ENCODE assay signal across 14 cellular contexts in genomic region chr6:166277021-166277420, GRCh38. TPM values are rescaled to one million over a fixed set of nuclear protein-coding genes. Genes with fewer than 3 reads are reported as not detected.
DNase-seq lines count a peak whose midpoint lies in the region; ATAC-seq and TF ChIP-seq lines count a peak whose summit lies in the region.
"Had no signal": no experiment of that assay in that cellular context is flagged by ENCODE, and none has a peak within 500 bp of the region (broad histone marks: within the 10 kb centered on the region; RNA-seq: fewer than 3 reads in every experiment).

No MANE protein-coding gene starts in this region.

- H3K27me3 Mint-ChIP-seq in CD8-positive, alpha-beta T cell (ENCODE audit: low read depth) = peaks cover 2% of the 10 kb centered on the region

- CTCF ChIA-PET in CD8-positive, alpha-beta T cell (lab: Charles Lee) = interaction anchor here (0.7 to 3.1 kb wide), 12 partner anchors 8 to 730 kb away, joined by 3 to 38 read pairs (median 4); no protein-coding TSS in a partner anchor

- ATAC-seq in body of pancreas (peak; percentile 38), GM19467 (IDR thresholded peaks at IDR 0.05; ENCODE audit: unreplicated experiment) (no peak), HG02870 (IDR thresholded peaks at IDR 0.05; ENCODE audit: unreplicated experiment) (no peak)
- no peak for ATAC-seq in CD8-positive, alpha-beta T cell
- ATAC-seq: activated CD4-positive, CD25-positive, alpha-beta regulatory T cell treated with anti-CD3 and anti-CD28 coated beads, Interleukin-2, amount 50 U/mL, for 24 hours; HCT116 had no signal

- H3K9me3 ChIP-seq in body of pancreas (no peaks in the 10 kb centered on the region), thyroid gland (no peaks in the 10 kb centered on the region)
- H3K9me3 ChIP-seq in CD8-positive, alpha-beta T cell (ENCODE audit: low read length) = no peaks in the 10 kb centered on the region
- H3K9me3 ChIP-seq: transverse colon had no signal

- H3K27ac Mint-ChIP-seq in CD8-positive, alpha-beta T cell = no peak overlapping the region

- peaks cover 6% of the 10 kb centered on the region for H3K4me1 Mint-ChIP-seq in CD8-positive, alpha-beta T cell (ENCODE audit: low read depth)

- TF ChIP-seq POLR2A in body of pancreas (IDR thresholded peaks at IDR 0.05) (no peak), thyroid gland (IDR thresholded peaks at IDR 0.05) (no peak)

- no peak for TF ChIP-seq CTCF in body of pancreas (IDR thresholded peaks at IDR 0.05)
- TF ChIP-seq CTCF in thyroid gland (IDR thresholded peaks at IDR 0.05) = no peak
- no peak for TF ChIP-seq CTCF in CD8-positive, alpha-beta T cell (IDR thresholded peaks at IDR 0.05)

- H3K4me1 ChIP-seq in body of pancreas (no peaks in the 10 kb centered on the region), thyroid gland (peaks cover 3 to 11% of the 10 kb centered on the region in 2 donors)
- peaks cover 4% of the 10 kb centered on the region for H3K4me1 ChIP-seq in CD8-positive, alpha-beta T cell (ENCODE audit: insufficient read depth, low read length)

- intact Hi-C loops in body of pancreas (cut with DNase I) = no loop called here
- intact Hi-C loops in thyroid gland (cut with DNase I) = no loop called here
- intact Hi-C loops in CD8-positive, alpha-beta T cell (cut with DNase I, micrococcal nuclease) = loop anchor here (5.0 to 10.0 kb wide), 3 partner anchors 348 to 495 kb away; partner anchors contain the start of gene RPS6KA2 (in 1 of the 2)

- H3K27me3 ChIP-seq in body of pancreas = peaks cover 0 to 6% of the 10 kb centered on the region in 2 donors
- H3K27me3 ChIP-seq in thyroid gland = no peaks in the 10 kb centered on the region
- H3K27me3 ChIP-seq in CD8-positive, alpha-beta T cell (ENCODE audit: insufficient read depth, low read length) = no peaks in the 10 kb centered on the region

- H3K4me3 ChIP-seq in body of pancreas (no peak overlapping the region), thyroid gland (replicated peaks in 1 of 3) (no peak overlapping the region)
- no peak overlapping the region for H3K4me3 ChIP-seq in CD8-positive, alpha-beta T cell (ENCODE audit: low read depth, low read length)
- H3K4me3 ChIP-seq: transverse colon had no signal

- H3K36me3 Mint-ChIP-seq in CD8-positive, alpha-beta T cell = no peaks in the 10 kb centered on the region

- H3K9me3 Mint-ChIP-seq in CD8-positive, alpha-beta T cell = no peaks in the 10 kb centered on the region

- POLR2A ChIA-PET in CD8-positive, alpha-beta T cell (lab: Charles Lee) = no interaction called here

- H3K36me3 ChIP-seq in body of pancreas (replicated peaks in 1 of 2; ENCODE audit: insufficient read depth in 1 of 2, low read depth in 2 of 2) (no peaks in the 10 kb centered on the region), thyroid gland (no peaks in the 10 kb centered on the region)
- no peaks in the 10 kb centered on the region for H3K36me3 ChIP-seq in CD8-positive, alpha-beta T cell (ENCODE audit: insufficient read depth, low read length)
- H3K36me3 ChIP-seq: transverse colon had no signal

- DNase-seq in NCI-H2227 (lab: John Stamatoyannopoulos, UW; ENCODE audit: unreplicated experiment) = peak; percentile 25
- no peak for DNase-seq in NCI-H2227 treated with DMSO at 0.1 percent for 48 hours (lab: John Stamatoyannopoulos, UW)
- no peak for DNase-seq in body of pancreas
- peak; percentile 92 for DNase-seq in medulla oblongata (ENCODE audit: extremely low spot score)
- peak; percentile 77 to 84 for DNase-seq in thyroid gland
- no peak for DNase-seq in CD8-positive, alpha-beta T cell
- DNase-seq: activated T-cell treated with anti-CD3 and anti-CD28 coated beads, Interleukin-2, amount 50 U/mL, for 1 hour; NCI-H1436; transverse colon had no signal

- 40 to 64% methylated on average over 8 to 11 of the region's 11 CpGs for WGBS in body of pancreas, 2 donors
- WGBS in thyroid gland, 2 donors = 42 to 48% methylated on average over 11 of the region's 11 CpGs

- H3K27ac ChIP-seq in body of pancreas = no peak overlapping the region
- H3K27ac ChIP-seq in thyroid gland = no peak overlapping the region
- H3K27ac ChIP-seq in CD8-positive, alpha-beta T cell (ENCODE audit: low read depth, low read length) = no peak overlapping the region
- H3K27ac ChIP-seq: transverse colon had no signal

- no peak overlapping the region for H3K4me3 Mint-ChIP-seq in CD8-positive, alpha-beta T cell

RNA-seq across cellular contexts. Expression of gene PRR18, which starts 31.2 kb away (rescaled TPM):
- total RNA-seq in body of pancreas (not detected), thyroid gland (under 1 TPM in 3 of 4 donors, not detected in 1; 0.21 to 0.67 (median 0.59) TPM)
- total RNA-seq in CD8-positive, alpha-beta T cell = not detected
- total RNA-seq: epithelial cell of proximal tubule, transverse colon had no signal

Comparison
In these comparisons a context has a peak if more than half of its experiments do, and no peak if none do; other contexts are left out.
1. DNase-seq: peak in NCI-H2227 (single experiment), medulla oblongata (single experiment) and thyroid gland (2 of 2); none in NCI-H2227 treated with DMSO at 0.1 percent for 48 hours (single experiment), body of pancreas (0 of 4) and CD8-positive, alpha-beta T cell (0 of 7).
2. intact Hi-C loops: an anchor here in CD8-positive, alpha-beta T cell (5.0 to 10.0 kb wide); none called in body of pancreas and thyroid gland.